Comparison of ENCODE assay signal across 8 cellular contexts in the genomic region with DNA sequence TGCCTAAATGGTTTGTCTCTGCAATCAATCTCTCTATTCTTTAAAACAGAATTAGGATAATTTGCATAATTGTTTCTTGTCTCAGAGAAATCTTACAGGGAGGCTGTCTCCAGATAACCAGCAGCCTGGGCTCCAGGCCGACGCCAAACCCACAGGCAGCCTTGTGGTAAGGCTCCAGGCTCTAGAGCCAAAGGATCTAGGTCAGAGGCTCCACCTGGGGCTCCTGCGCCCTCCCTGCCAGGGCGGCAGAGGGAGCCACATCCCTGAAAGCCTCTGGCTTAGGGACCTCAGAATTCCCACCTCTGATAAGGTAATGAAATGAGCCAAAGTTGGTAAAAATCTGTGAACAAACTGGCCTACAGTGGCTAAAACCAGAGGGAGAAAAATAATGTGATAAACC.
DNase-seq lines count a peak whose midpoint lies in the region; ATAC-seq and TF ChIP-seq lines count a peak whose summit lies in the region.
"Not testable (repeated sequence)": the region's sequence is repeated elsewhere in the genome, so short reads cannot be mapped to it uniquely, and the experiment has no call there.

No MANE protein-coding gene starts in this region.

- CTCF ChIA-PET in Calu3 (lab: Charles Lee) = not testable (repeated sequence)

- BruUV-seq in Calu3 (replicated peaks; lab: Mats Ljungman, UMichigan) = not testable (repeated sequence)

- H3K27ac ChIP-seq in foreskin keratinocyte, left lung, thyroid gland: not testable (repeated sequence)
- peak overlapping the region; percentile 57 for H3K27ac ChIP-seq in neutrophil

- peak; percentile 71 for DNase-seq in Calu3
- DNase-seq in M059J (ENCODE audit: low read depth) = peak; percentile 84
- DNase-seq in activated CD4-positive, alpha-beta T cell treated with anti-CD3 and anti-CD28 coated beads, Interleukin-2, amount 10 ng/mL, durations not matched to agents 24 days and 14 days = peak; percentile 43
- peak; percentile 40 for DNase-seq in cerebellar cortex (ENCODE audit: low spot score)
- peak; percentile 38 to 44 for DNase-seq in foreskin keratinocyte
- DNase-seq in left lung = peak; percentile 41 to 80
- peak; percentile 47 to 68 for DNase-seq in thyroid gland

- H3K9me3 Mint-ChIP-seq in Calu3 (ENCODE audit: low read depth, unreplicated experiment); activated CD4-positive, alpha-beta T cell treated with anti-CD3 and anti-CD28 coated beads, Interleukin-2, amount 10 ng/mL, durations not matched to agents 24 days and 14 days: not testable (repeated sequence)

- not testable (repeated sequence) for H3K4me1 ChIP-seq in foreskin keratinocyte
- H3K4me1 ChIP-seq in left lung = peaks cover 0 to 11% of the 10 kb centered on the region in 2 donors
- H3K4me1 ChIP-seq in neutrophil (ENCODE audit: control insufficient read depth in 1 of 2, insufficient read depth in 1 of 2, low read depth in 1 of 2, low read length in 1 of 2) = peaks cover 26 to 27% of the 10 kb centered on the region in 2 experiments
- peaks cover 16 to 21% of the 10 kb centered on the region in 2 donors for H3K4me1 ChIP-seq in thyroid gland

- intact Hi-C loops in Calu3 (cut with micrococcal nuclease; ENCODE audit: unreplicated experiment); activated CD4-positive, alpha-beta T cell treated with anti-CD3 and anti-CD28 coated beads, Interleukin-2, amount 10 ng/mL, durations not matched to agents 24 days and 14 days (cut with micrococcal nuclease); left lung (cut with DNase I); thyroid gland (cut with DNase I): not testable (repeated sequence)

- not testable (repeated sequence) for H3K4me3 Mint-ChIP-seq in Calu3 (ENCODE audit: low read depth, unreplicated experiment); activated CD4-positive, alpha-beta T cell treated with anti-CD3 and anti-CD28 coated beads, Interleukin-2, amount 10 ng/mL, durations not matched to agents 24 days and 14 days

- not testable (repeated sequence) for H3K36me3 ChIP-seq in left lung, neutrophil, thyroid gland

- not testable (repeated sequence) for H3K4me1 Mint-ChIP-seq in Calu3 (ENCODE audit: low read depth, unreplicated experiment); activated CD4-positive, alpha-beta T cell treated with anti-CD3 and anti-CD28 coated beads, Interleukin-2, amount 10 ng/mL, durations not matched to agents 24 days and 14 days

- not testable (repeated sequence) for H3K36me3 Mint-ChIP-seq in Calu3 (ENCODE audit: insufficient read depth, unreplicated experiment); activated CD4-positive, alpha-beta T cell treated with anti-CD3 and anti-CD28 coated beads, Interleukin-2, amount 10 ng/mL, durations not matched to agents 24 days and 14 days (ENCODE audit: low read depth)

- H3K27me3 Mint-ChIP-seq in Calu3 (ENCODE audit: unreplicated experiment) = peaks cover 49% of the 10 kb centered on the region
- not testable (repeated sequence) for H3K27me3 Mint-ChIP-seq in activated CD4-positive, alpha-beta T cell treated with anti-CD3 and anti-CD28 coated beads, Interleukin-2, amount 10 ng/mL, durations not matched to agents 24 days and 14 days

- not testable (repeated sequence) for TF ChIP-seq POLR2A in thyroid gland (IDR thresholded peaks at IDR 0.05)

- WGBS in thyroid gland, 2 donors = 8 to 29% methylated on average over 4 of the region's 4 CpGs

- not testable (repeated sequence) for H3K9me3 ChIP-seq in left lung, neutrophil, thyroid gland

- not testable (repeated sequence) for H3K27ac Mint-ChIP-seq in Calu3 (ENCODE audit: unreplicated experiment); activated CD4-positive, alpha-beta T cell treated with anti-CD3 and anti-CD28 coated beads, Interleukin-2, amount 10 ng/mL, durations not matched to agents 24 days and 14 days

- peak; percentile 79 for ATAC-seq in foreskin keratinocyte
- ATAC-seq in left lung = peak; percentile 80

- H3K27me3 ChIP-seq in foreskin keratinocyte, neutrophil, thyroid gland: not testable (repeated sequence)
- peaks cover 0 to 13% of the 10 kb centered on the region in 2 donors for H3K27me3 ChIP-seq in left lung

- H3K4me3 ChIP-seq in left lung; neutrophil (ENCODE audit: low read depth in 1 of 2, low read length in 1 of 2); thyroid gland (replicated peaks in 1 of 3): not testable (repeated sequence)

- TF ChIP-seq CTCF in Calu3 (IDR thresholded peaks at IDR 0.05; ENCODE audit: unreplicated experiment); left lung (IDR thresholded peaks at IDR 0.05); neutrophil (IDR thresholded peaks at IDR 0.05): not testable (repeated sequence)
- peak; percentile 76 for TF ChIP-seq CTCF in foreskin keratinocyte (conservative IDR thresholded peaks at IDR 0.05)
- peak in 3 of 6 experiments; percentile 33 to 57 (median 40) for TF ChIP-seq CTCF in thyroid gland (IDR thresholded peaks at IDR 0.05)
